8 cellular contexts compared by ENCODE assay signal in the genomic region with DNA sequence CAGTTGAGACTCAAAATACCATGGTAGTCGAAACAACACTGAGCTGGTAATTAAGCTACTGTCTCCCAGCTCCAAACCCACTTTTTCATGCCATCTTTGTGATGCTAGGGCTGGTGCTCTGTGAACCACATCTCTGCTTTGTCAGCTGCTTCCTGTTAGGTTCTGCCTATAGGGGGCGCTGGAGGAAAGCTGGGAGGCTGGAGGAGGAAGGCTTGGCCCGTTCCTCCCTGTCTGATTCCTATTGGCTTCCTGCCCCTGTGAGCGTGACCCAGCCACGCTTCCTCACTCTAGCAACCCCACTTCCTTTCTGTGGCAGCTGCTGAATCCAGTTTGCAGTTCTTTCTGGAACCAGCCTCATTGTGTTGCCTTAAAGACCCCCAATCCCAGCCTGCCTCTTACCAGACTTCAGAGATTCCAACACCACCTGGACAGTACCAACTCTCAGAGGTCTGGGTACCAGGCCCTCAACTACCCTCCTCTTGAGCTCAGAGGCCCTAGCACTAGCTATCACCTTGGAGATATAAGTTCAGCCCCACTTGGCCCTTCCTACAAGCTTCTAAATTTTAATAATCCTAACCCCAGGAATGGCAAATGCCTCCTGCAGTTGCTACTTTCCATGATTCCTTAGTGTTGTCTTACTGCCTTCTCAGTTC.
DNase-seq lines count a peak whose midpoint lies in the region; ATAC-seq lines count a peak whose summit lies in the region.

No MANE protein-coding gene starts in this region.

- no peaks in the 10 kb centered on the region for H3K36me3 Mint-ChIP-seq in effector memory CD8-positive, alpha-beta T cell (ENCODE audit: insufficient read depth)

- no peak for ATAC-seq in GM19035 (IDR thresholded peaks at IDR 0.05; ENCODE audit: unreplicated experiment)
- no peak for ATAC-seq in effector memory CD8-positive, alpha-beta T cell (replicated peaks)
- no peak for ATAC-seq in HG02678 (IDR thresholded peaks at IDR 0.05; ENCODE audit: unreplicated experiment)

- DNase-seq in ELF-1 (ENCODE audit: low read depth, low spot score): peak; percentile 81
- DNase-seq in HT-29 (ENCODE audit: low spot score): peak; percentile 9
- peak; percentile 24 to 54 for DNase-seq in activated CD4-positive, alpha-beta T cell treated with anti-CD3 and anti-CD28 coated beads, Interleukin-2, amount 50 U/mL, for 48 hours
- peak; percentile 46 for DNase-seq in kidney tubule cell (ENCODE audit: low spot score)
- DNase-seq in effector memory CD8-positive, alpha-beta T cell: no peak
- no peak for DNase-seq in retina

- H3K9me3 Mint-ChIP-seq in effector memory CD8-positive, alpha-beta T cell: no peaks in the 10 kb centered on the region

- peaks cover 0 to 24% of the 10 kb centered on the region in 2 donors for H3K27me3 Mint-ChIP-seq in effector memory CD8-positive, alpha-beta T cell

- no peak overlapping the region for H3K4me3 Mint-ChIP-seq in effector memory CD8-positive, alpha-beta T cell

- H3K27ac Mint-ChIP-seq in effector memory CD8-positive, alpha-beta T cell: no peak overlapping the region

- no peaks in the 10 kb centered on the region for H3K4me1 Mint-ChIP-seq in effector memory CD8-positive, alpha-beta T cell (ENCODE audit: low read depth in 2 of 2)

Comparison
In these comparisons a context has a peak if more than half of its experiments do, and no peak if none do; other contexts are left out.
1. DNase-seq: peak in ELF-1 (single experiment), HT-29 (single experiment), activated CD4-positive, alpha-beta T cell treated with anti-CD3 and anti-CD28 coated beads, Interleukin-2, amount 50 U/mL, for 48 hours (2 of 2) and kidney tubule cell (single experiment); none in effector memory CD8-positive, alpha-beta T cell (0 of 3) and retina (single experiment).